ENCODE assay signal across 8 cellular contexts in the genomic region with DNA sequence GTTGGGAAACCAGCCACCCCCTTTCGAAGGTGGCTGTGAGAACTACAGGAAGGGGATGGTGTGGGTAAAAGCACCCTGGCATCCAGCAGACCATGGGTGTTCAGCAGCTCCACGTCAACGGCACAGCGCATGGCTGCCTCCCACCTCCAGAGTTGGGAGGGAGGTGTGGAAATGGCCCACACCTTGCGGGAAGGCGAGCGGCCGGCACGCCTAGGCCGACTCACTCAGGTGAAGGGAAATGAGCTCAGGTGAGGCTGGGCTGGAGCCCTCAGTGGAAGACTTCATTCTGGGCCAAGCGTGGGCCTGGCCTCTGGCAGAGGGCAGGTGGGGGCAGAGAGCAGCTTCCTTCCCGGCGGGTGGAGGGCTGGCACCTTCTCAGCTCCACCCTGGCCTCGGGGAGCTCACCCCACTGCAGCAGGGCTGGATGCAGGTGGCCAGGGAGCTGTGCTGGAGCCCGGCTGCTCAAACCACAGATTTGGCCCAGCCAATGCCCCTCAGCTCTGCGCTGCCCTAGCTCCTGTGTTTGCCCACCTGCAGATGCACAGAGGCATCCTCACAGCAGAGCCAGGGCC. TPM values are rescaled to one million over a fixed set of nuclear protein-coding genes. Genes with fewer than 3 reads are reported as not detected.
A peak's percentile ranks its signal among the peaks of the same experiment; 100 is the strongest.
DNase-seq lines count a peak whose midpoint lies in the region; TF ChIP-seq lines count a peak whose summit lies in the region.

No MANE protein-coding gene starts in this region.

- H3K4me3 ChIP-seq in breast epithelium (peak overlapping the region in 2 of 3 donors; percentile 5 to 45), sigmoid colon (no peak overlapping the region)

- TF ChIP-seq EP300 in sigmoid colon (IDR thresholded peaks at IDR 0.05): no peak

- CTCF ChIA-PET in activated naive CD4-positive, alpha-beta T cell treated with anti-CD3 and anti-CD28 coated beads for 36 hours (lab: Charles Lee): interaction anchor here (0.6 to 2.8 kb wide), 13 partner anchors 10 to 670 kb away, joined by 3 to 28 read pairs (median 5); partner anchors contain the start of gene IFFO2

- peaks cover 2% of the 10 kb centered on the region for H3K9me3 Mint-ChIP-seq in activated naive CD4-positive, alpha-beta T cell treated with anti-CD3 and anti-CD28 coated beads for 36 hours

- H3K4me1 ChIP-seq in breast epithelium: peaks cover 23 to 33% of the 10 kb centered on the region in 2 donors
- H3K4me1 ChIP-seq in sigmoid colon: peaks cover 0 to 82% (median 59%) of the 10 kb centered on the region in 4 donors

- H3K36me3 ChIP-seq in breast epithelium (no peaks in the 10 kb centered on the region), sigmoid colon (no peaks in the 10 kb centered on the region)

- H3K27ac ChIP-seq in breast epithelium (peak overlapping the region; percentile 68 to 89), sigmoid colon (peak overlapping the region; percentile 61 to 72 (median 67))

- WGBS in sigmoid colon, 2 donors: 45 to 66% methylated on average over 16 of the region's 16 CpGs

- H3K9me3 ChIP-seq in breast epithelium (no peaks in the 10 kb centered on the region), sigmoid colon (no peaks in the 10 kb centered on the region)

- TF ChIP-seq CTCF in breast epithelium (IDR thresholded peaks at IDR 0.05) (no peak), sigmoid colon (IDR thresholded peaks at IDR 0.05) (no peak)

- H3K27me3 Mint-ChIP-seq in activated naive CD4-positive, alpha-beta T cell treated with anti-CD3 and anti-CD28 coated beads for 36 hours (ENCODE audit: low read depth): no peaks in the 10 kb centered on the region

- H3K4me3 Mint-ChIP-seq in activated naive CD4-positive, alpha-beta T cell treated with anti-CD3 and anti-CD28 coated beads for 36 hours: peak overlapping the region; percentile 80

- peak overlapping the region; percentile 99 for H3K27ac Mint-ChIP-seq in activated naive CD4-positive, alpha-beta T cell treated with anti-CD3 and anti-CD28 coated beads for 36 hours

- peaks cover 79% of the 10 kb centered on the region for H3K4me1 Mint-ChIP-seq in activated naive CD4-positive, alpha-beta T cell treated with anti-CD3 and anti-CD28 coated beads for 36 hours (ENCODE audit: low read depth)

- TF ChIP-seq POLR2A in breast epithelium (IDR thresholded peaks at IDR 0.05) (no peak), sigmoid colon (IDR thresholded peaks at IDR 0.05) (no peak)

- no peak for DNase-seq in activated naive CD4-positive, alpha-beta T cell treated with anti-CD3 and anti-CD28 coated beads for 36 hours
- DNase-seq in activated naive CD4-positive, alpha-beta T cell treated with anti-CD3 and anti-CD28 coated beads, Interleukin-2, amount 50 U/mL, for 16 hours: no peak
- DNase-seq in NAMALWA (ENCODE audit: low spot score): peak; percentile 40
- no peak for DNase-seq in breast epithelium (ENCODE audit: low spot score in 2 of 2)
- no peak for DNase-seq in sigmoid colon
- no peak for DNase-seq in NCI-H1436 (lab: John Stamatoyannopoulos, UW)
- DNase-seq in inferior parietal cortex (ENCODE audit: extremely low spot score): no peak
- DNase-seq in kidney glomerular epithelial cell (lab: John Stamatoyannopoulos, UW): no peak

- peaks cover 2% of the 10 kb centered on the region for H3K36me3 Mint-ChIP-seq in activated naive CD4-positive, alpha-beta T cell treated with anti-CD3 and anti-CD28 coated beads for 36 hours (ENCODE audit: low read depth)

- no peaks in the 10 kb centered on the region for H3K27me3 ChIP-seq in breast epithelium
- H3K27me3 ChIP-seq in sigmoid colon: no peaks in the 10 kb centered on the region

- intact Hi-C loops in activated naive CD4-positive, alpha-beta T cell treated with anti-CD3 and anti-CD28 coated beads for 36 hours (cut with micrococcal nuclease): loop anchor here (2.0 kb wide), 2 partner anchors 24 to 46 kb away; partner anchors contain the start of gene ALDH4A1
- intact Hi-C loops in breast epithelium (cut with DNase I; ENCODE audit: low total_unique reads): loop anchor here (5.0 kb wide), 1 partner anchor 1245 kb away; no protein-coding TSS in a partner anchor
- intact Hi-C loops in sigmoid colon (cut with DNase I): no loop called here

RNA-seq across cellular contexts. Expression of gene ALDH4A1, which starts 24.8 kb away (rescaled TPM):
- 10 to 100 TPM; 11.6 to 12.5 TPM for total RNA-seq in activated naive CD4-positive, alpha-beta T cell treated with anti-CD3 and anti-CD28 coated beads for 36 hours
- total RNA-seq in breast epithelium (10 to 100 TPM; 15.7 to 81.0 (median 23.7) TPM), sigmoid colon (10 to 100 TPM in 1 of 4 donors, 1 to 10 TPM in 3; 6.7 to 12.8 (median 8.4) TPM)
- polyA plus RNA-seq in sigmoid colon: 10 to 100 TPM in 1 of 3 donors, 1 to 10 TPM in 2; 2.4 to 11.0 (median 3.7) TPM

RNA-seq across cellular contexts. Expression of gene IFFO2, which starts 29.3 kb away (rescaled TPM):
- total RNA-seq in activated naive CD4-positive, alpha-beta T cell treated with anti-CD3 and anti-CD28 coated beads for 36 hours: 10 to 100 TPM; 24.9 to 27.0 TPM
- total RNA-seq in breast epithelium (10 to 100 TPM in 2 of 3 donors, 1 to 10 TPM in 1; 5.8 to 35.3 (median 34.4) TPM), sigmoid colon (10 to 100 TPM in 2 of 4 donors, 1 to 10 TPM in 2; 7.5 to 35.0 (median 13.8) TPM)
- 1 to 10 TPM; 1.2 to 8.6 (median 7.2) TPM for polyA plus RNA-seq in sigmoid colon

Comparison
In these comparisons a context has a peak if more than half of its experiments do, and no peak if none do; other contexts are left out.
1. H3K4me3 ChIP-seq: peak in breast epithelium (2 of 3); none in sigmoid colon (0 of 4).